ENCODE assay signal across 8 cellular contexts in genomic region chr1:182259229-182259872, GRCh38.
DNase-seq lines count a peak whose midpoint lies in the region; ATAC-seq and TF ChIP-seq lines count a peak whose summit lies in the region.

No MANE protein-coding gene starts in this region.

- H3K4me3 ChIP-seq in Jurkat, Clone E6-1 (ENCODE audit: low read length): peak overlapping the region; percentile 6
- no peak overlapping the region for H3K4me3 ChIP-seq in choroid plexus epithelial cell (ENCODE audit: low read depth, low read length)

- DNase-seq in Jurkat, Clone E6-1 (ENCODE audit: low read depth, low spot score): peak; percentile 99
- DNase-seq in choroid plexus epithelial cell (ENCODE audit: low read depth): peak; percentile 8
- DNase-seq in pons (ENCODE audit: low spot score): peak; percentile 59
- DNase-seq in NCI-H774 (lab: John Stamatoyannopoulos, UW): no peak
- DNase-seq in cerebellar nuclear complex (lab: John Stamatoyannopoulos, UW): no peak
- DNase-seq in superior temporal gyrus (ENCODE audit: extremely low spot score): no peak

- no peak for TF ChIP-seq CTCF in choroid plexus epithelial cell (conservative IDR thresholded peaks at IDR 0.05; ENCODE audit: low read depth, low read length)

- peak; percentile 77 for ATAC-seq in GM19452 (IDR thresholded peaks at IDR 0.05; ENCODE audit: unreplicated experiment)
- peak; percentile 74 to 83 for ATAC-seq in activated CD4-positive, CD25-positive, alpha-beta regulatory T cell treated with anti-CD3 and anti-CD28 coated beads, Interleukin-2, amount 50 U/mL, for 24 hours

Comparison
In these comparisons a context has a peak if more than half of its experiments do, and no peak if none do; other contexts are left out.
1. DNase-seq: peak in Jurkat, Clone E6-1 (single experiment), choroid plexus epithelial cell (single experiment) and pons (single experiment); none in NCI-H774 (single experiment), cerebellar nuclear complex (0 of 2) and superior temporal gyrus (single experiment).